ENCODE assay signal across 2 cellular contexts in genomic region chr6:169933839-169934698, GRCh38.
TF ChIP-seq lines count a peak whose summit lies in the region.

No MANE protein-coding gene starts in this region.

TF ChIP-seq in liver, 16 proteins besides CTCF, POLR2A, EP300 and RAD21:
- TF ChIP-seq, protein P1, sequence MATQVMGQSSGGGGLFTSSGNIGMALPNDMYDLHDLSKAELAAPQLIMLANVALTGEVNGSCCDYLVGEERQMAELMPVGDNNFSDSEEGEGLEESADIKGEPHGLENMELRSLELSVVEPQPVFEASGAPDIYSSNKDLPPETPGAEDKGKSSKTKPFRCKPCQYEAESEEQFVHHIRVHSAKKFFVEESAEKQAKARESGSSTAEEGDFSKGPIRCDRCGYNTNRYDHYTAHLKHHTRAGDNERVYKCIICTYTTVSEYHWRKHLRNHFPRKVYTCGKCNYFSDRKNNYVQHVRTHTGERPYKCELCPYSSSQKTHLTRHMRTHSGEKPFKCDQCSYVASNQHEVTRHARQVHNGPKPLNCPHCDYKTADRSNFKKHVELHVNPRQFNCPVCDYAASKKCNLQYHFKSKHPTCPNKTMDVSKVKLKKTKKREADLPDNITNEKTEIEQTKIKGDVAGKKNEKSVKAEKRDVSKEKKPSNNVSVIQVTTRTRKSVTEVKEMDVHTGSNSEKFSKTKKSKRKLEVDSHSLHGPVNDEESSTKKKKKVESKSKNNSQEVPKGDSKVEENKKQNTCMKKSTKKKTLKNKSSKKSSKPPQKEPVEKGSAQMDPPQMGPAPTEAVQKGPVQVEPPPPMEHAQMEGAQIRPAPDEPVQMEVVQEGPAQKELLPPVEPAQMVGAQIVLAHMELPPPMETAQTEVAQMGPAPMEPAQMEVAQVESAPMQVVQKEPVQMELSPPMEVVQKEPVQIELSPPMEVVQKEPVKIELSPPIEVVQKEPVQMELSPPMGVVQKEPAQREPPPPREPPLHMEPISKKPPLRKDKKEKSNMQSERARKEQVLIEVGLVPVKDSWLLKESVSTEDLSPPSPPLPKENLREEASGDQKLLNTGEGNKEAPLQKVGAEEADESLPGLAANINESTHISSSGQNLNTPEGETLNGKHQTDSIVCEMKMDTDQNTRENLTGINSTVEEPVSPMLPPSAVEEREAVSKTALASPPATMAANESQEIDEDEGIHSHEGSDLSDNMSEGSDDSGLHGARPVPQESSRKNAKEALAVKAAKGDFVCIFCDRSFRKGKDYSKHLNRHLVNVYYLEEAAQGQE (IDR thresholded peaks at IDR 0.05) = peak; percentile 87
- TF ChIP-seq MAX (IDR thresholded peaks at IDR 0.05) = peak; percentile 99
- TF ChIP-seq YY1 (IDR thresholded peaks at IDR 0.05) = peak; percentile 82
- TF ChIP-seq TAF1 (conservative IDR thresholded peaks at IDR 0.05) = no peak
- TF ChIP-seq, protein P2, sequence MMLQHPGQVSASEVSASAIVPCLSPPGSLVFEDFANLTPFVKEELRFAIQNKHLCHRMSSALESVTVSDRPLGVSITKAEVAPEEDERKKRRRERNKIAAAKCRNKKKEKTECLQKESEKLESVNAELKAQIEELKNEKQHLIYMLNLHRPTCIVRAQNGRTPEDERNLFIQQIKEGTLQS (IDR thresholded peaks at IDR 0.05) = no peak
- TF ChIP-seq FOXA2 (IDR thresholded peaks at IDR 0.05) = peak; percentile 99
- TF ChIP-seq, protein P3, sequence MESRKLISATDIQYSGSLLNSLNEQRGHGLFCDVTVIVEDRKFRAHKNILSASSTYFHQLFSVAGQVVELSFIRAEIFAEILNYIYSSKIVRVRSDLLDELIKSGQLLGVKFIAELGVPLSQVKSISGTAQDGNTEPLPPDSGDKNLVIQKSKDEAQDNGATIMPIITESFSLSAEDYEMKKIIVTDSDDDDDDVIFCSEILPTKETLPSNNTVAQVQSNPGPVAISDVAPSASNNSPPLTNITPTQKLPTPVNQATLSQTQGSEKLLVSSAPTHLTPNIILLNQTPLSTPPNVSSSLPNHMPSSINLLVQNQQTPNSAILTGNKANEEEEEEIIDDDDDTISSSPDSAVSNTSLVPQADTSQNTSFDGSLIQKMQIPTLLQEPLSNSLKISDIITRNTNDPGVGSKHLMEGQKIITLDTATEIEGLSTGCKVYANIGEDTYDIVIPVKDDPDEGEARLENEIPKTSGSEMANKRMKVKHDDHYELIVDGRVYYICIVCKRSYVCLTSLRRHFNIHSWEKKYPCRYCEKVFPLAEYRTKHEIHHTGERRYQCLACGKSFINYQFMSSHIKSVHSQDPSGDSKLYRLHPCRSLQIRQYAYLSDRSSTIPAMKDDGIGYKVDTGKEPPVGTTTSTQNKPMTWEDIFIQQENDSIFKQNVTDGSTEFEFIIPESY (IDR thresholded peaks at IDR 0.05) = peak; percentile 84
- peak; percentile 25 for TF ChIP-seq HNF4G (IDR thresholded peaks at IDR 0.05)
- peak; percentile 72 for TF ChIP-seq NR2F2 (IDR thresholded peaks at IDR 0.05)
- TF ChIP-seq GABPA (IDR thresholded peaks at IDR 0.05 in 1 of 2, conservative IDR thresholded peaks at IDR 0.05 in 1 of 2) = peak in 1 of 2 donors; percentile 59
- TF ChIP-seq FOXA1 (IDR thresholded peaks at IDR 0.05) = peak; percentile 91
- peak; percentile 84 to 92 for TF ChIP-seq HNF4A (conservative IDR thresholded peaks at IDR 0.05)
- peak in 1 of 2 donors; percentile 84 for TF ChIP-seq EGR1 (IDR thresholded peaks at IDR 0.05; ENCODE audit: low read depth in 2 of 2)
- TF ChIP-seq JUND (IDR thresholded peaks at IDR 0.05) = peak in 1 of 2 donors; percentile 78
- peak; percentile 89 to 97 for TF ChIP-seq RXRA (IDR thresholded peaks at IDR 0.05)
- peak; percentile 93 for TF ChIP-seq SP1 (IDR thresholded peaks at IDR 0.05)

TF ChIP-seq in HepG2, 621 proteins besides CTCF, POLR2A, EP300 and RAD21 (continued from another document):
- no peak for TF ChIP-seq TP53 (CRISPR knock-in tag; conservative IDR thresholded peaks at IDR 0.05)
- no peak for TF ChIP-seq YEATS2 (CRISPR knock-in tag; IDR thresholded peaks at IDR 0.05; ENCODE audit: borderline replicate concordance)
- TF ChIP-seq ZNF224 (CRISPR knock-in tag; IDR thresholded peaks at IDR 0.05) = no peak
- TF ChIP-seq ZFP91 (CRISPR knock-in tag; IDR thresholded peaks at IDR 0.05; ENCODE audit: borderline replicate concordance) = no peak
- TF ChIP-seq, protein P4, sequence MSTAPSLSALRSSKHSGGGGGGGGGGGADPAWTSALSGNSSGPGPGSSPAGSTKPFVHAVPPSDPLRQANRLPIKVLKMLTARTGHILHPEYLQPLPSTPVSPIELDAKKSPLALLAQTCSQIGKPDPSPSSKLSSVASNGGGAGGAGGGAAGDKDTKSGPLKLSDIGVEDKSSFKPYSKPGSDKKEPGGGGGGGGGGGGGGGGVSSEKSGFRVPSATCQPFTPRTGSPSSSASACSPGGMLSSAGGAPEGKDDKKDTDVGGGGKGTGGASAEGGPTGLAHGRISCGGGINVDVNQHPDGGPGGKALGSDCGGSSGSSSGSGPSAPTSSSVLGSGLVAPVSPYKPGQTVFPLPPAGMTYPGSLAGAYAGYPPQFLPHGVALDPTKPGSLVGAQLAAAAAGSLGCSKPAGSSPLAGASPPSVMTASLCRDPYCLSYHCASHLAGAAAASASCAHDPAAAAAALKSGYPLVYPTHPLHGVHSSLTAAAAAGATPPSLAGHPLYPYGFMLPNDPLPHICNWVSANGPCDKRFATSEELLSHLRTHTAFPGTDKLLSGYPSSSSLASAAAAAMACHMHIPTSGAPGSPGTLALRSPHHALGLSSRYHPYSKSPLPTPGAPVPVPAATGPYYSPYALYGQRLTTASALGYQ (CRISPR knock-in tag; IDR thresholded peaks at IDR 0.05) = no peak
- no peak for TF ChIP-seq SAP130 (CRISPR knock-in tag; IDR thresholded peaks at IDR 0.05; ENCODE audit: low read depth)
- no peak for TF ChIP-seq TCF7L2 (IDR thresholded peaks at IDR 0.05; ENCODE audit: low read depth, low read length)
- no peak for TF ChIP-seq PTBP1 (IDR thresholded peaks at IDR 0.05; ENCODE audit: low read depth, low read length, poor library complexity, severe bottlenecking)
TF ChIP-seq in HepG2: peak in this region for 0.
